ENCODE assay signal across 8 cellular contexts in the genomic region with DNA sequence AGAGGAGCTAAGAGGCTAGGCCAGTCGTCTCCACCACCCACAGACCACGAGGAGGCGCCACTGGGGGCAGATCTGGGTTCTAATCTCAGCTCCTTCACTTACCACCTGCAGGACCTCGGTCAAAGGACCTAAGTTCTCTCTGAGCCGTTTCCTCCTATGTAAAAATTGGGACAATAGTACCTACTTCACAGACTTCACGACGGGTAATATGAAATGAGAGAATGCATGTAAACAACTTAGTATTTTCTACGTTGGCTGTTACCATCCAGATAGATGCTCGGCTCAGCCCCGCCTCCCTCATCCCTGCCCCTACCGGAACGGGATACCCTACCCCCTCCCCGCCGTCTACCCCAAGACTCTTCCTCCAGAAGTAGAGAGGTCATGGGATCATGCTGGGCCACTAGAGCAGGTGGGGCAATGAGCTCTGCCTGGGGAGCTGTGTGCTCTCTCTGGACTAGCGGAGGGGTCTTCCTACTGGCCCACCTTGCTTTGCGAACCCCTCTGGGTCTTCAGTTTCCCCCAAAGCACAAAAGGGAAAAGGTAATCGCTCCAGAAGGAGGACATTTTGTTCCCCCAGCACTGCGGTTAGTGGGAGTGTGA. TPM values are rescaled to one million over a fixed set of nuclear protein-coding genes. Genes with fewer than 3 reads are reported as not detected.
DNase-seq lines count a peak whose midpoint lies in the region; ATAC-seq and TF ChIP-seq lines count a peak whose summit lies in the region.

No MANE protein-coding gene starts in this region.

- DNase-seq in EL (peak; percentile 46), MV-4-11 (lab: John Stamatoyannopoulos, UW) (peak; percentile 24), endothelial cell (ENCODE audit: low spot score) (peak; percentile 45)
- DNase-seq in activated CD8-positive, alpha-beta T cell treated with anti-CD3 and anti-CD28 coated beads for 36 hours: peak; percentile 86
- DNase-seq in stimulated activated naive CD8-positive, alpha-beta T cell treated with anti-CD3 and anti-CD28 coated beads, Interleukin-15, Interleukin-2, amounts not matched to agents 100 U/mL and 50 U/mL, for 24 hours: peak; percentile 83

- H3K27ac Mint-ChIP-seq in activated CD8-positive, alpha-beta T cell treated with anti-CD3 and anti-CD28 coated beads for 36 hours: peak overlapping the region; percentile 91
- peak overlapping the region; percentile 11 for H3K27ac Mint-ChIP-seq in endothelial cell (ENCODE audit: unreplicated experiment)

- ATAC-seq in activated CD8-positive, alpha-beta T cell treated with anti-CD3 and anti-CD28 coated beads for 36 hours: no peak
- ATAC-seq in stimulated activated naive CD8-positive, alpha-beta T cell treated with anti-CD3 and anti-CD28 coated beads, Interleukin-15, Interleukin-2, amounts not matched to agents 100 U/mL and 50 U/mL, for 24 hours: no peak
- no peak for ATAC-seq in HG02571 (IDR thresholded peaks at IDR 0.05; ENCODE audit: unreplicated experiment)
- no peak for ATAC-seq in GM18505 (IDR thresholded peaks at IDR 0.05; ENCODE audit: unreplicated experiment)

- H3K4me3 Mint-ChIP-seq in activated CD8-positive, alpha-beta T cell treated with anti-CD3 and anti-CD28 coated beads for 36 hours: peak overlapping the region; percentile 89
- peak overlapping the region; percentile 88 for H3K4me3 Mint-ChIP-seq in endothelial cell (ENCODE audit: unreplicated experiment)

- peaks cover 80% of the 10 kb centered on the region for H3K4me1 Mint-ChIP-seq in activated CD8-positive, alpha-beta T cell treated with anti-CD3 and anti-CD28 coated beads for 36 hours (ENCODE audit: low read depth)
- peaks cover 16% of the 10 kb centered on the region for H3K4me1 Mint-ChIP-seq in endothelial cell (ENCODE audit: unreplicated experiment)

- no peaks in the 10 kb centered on the region for H3K27me3 Mint-ChIP-seq in activated CD8-positive, alpha-beta T cell treated with anti-CD3 and anti-CD28 coated beads for 36 hours
- H3K27me3 Mint-ChIP-seq in endothelial cell (ENCODE audit: unreplicated experiment): no peaks in the 10 kb centered on the region

- CTCF ChIA-PET in activated CD8-positive, alpha-beta T cell treated with anti-CD3 and anti-CD28 coated beads for 36 hours (lab: Charles Lee): interaction anchor here (0.7 to 37.7 kb wide), 28 partner anchors 10 to 396 kb away, joined by 3 to 592 read pairs (median 6); a partner anchor contains a TSS

- no peaks in the 10 kb centered on the region for H3K9me3 ChIP-seq in mucosa of rectum (ENCODE audit: control insufficient read depth in 2 of 2, low read length in 2 of 2)

- no peaks in the 10 kb centered on the region for H3K27me3 ChIP-seq in mucosa of rectum (ENCODE audit: control insufficient read depth in 2 of 2, insufficient read depth in 2 of 2, low read length in 2 of 2)

- intact Hi-C loops in activated CD8-positive, alpha-beta T cell treated with anti-CD3 and anti-CD28 coated beads for 36 hours (cut with micrococcal nuclease): loop anchor here (1.0 kb wide), 1 partner anchor 129 kb away; no protein-coding TSS in a partner anchor

- peaks cover 42% of the 10 kb centered on the region for H3K36me3 Mint-ChIP-seq in activated CD8-positive, alpha-beta T cell treated with anti-CD3 and anti-CD28 coated beads for 36 hours (ENCODE audit: low read depth)
- H3K36me3 Mint-ChIP-seq in endothelial cell (ENCODE audit: low read depth, unreplicated experiment): peaks cover 4% of the 10 kb centered on the region

- H3K9me3 Mint-ChIP-seq in activated CD8-positive, alpha-beta T cell treated with anti-CD3 and anti-CD28 coated beads for 36 hours: no peaks in the 10 kb centered on the region
- no peaks in the 10 kb centered on the region for H3K9me3 Mint-ChIP-seq in endothelial cell (ENCODE audit: unreplicated experiment)

- no peak for TF ChIP-seq POLR2A in GM18505 (IDR thresholded peaks at IDR 0.05; ENCODE audit: borderline replicate concordance, extremely low read depth, insufficient read depth, insufficient read length)

- peak overlapping the region; percentile 72 to 82 for H3K9ac ChIP-seq in mucosa of rectum (ENCODE audit: low read depth in 1 of 2, low read length in 2 of 2)

- peaks cover 0 to 2% of the 10 kb centered on the region in 2 donors for H3K36me3 ChIP-seq in mucosa of rectum (ENCODE audit: control insufficient read depth in 2 of 2, insufficient read depth in 2 of 2, low read length in 2 of 2)

- peak overlapping the region; percentile 81 to 89 for H3K4me3 ChIP-seq in mucosa of rectum (ENCODE audit: low read length in 2 of 2)

- TF ChIP-seq CTCF in activated CD8-positive, alpha-beta T cell treated with anti-CD3 and anti-CD28 coated beads for 36 hours (IDR thresholded peaks at IDR 0.05): peak; percentile 63
- no peak for TF ChIP-seq CTCF in endothelial cell (IDR thresholded peaks at IDR 0.05; ENCODE audit: unreplicated experiment)

- H3K27ac ChIP-seq in mucosa of rectum (ENCODE audit: low read depth in 2 of 2, low read length in 2 of 2): peak overlapping the region; percentile 63 to 66

- peaks cover 7 to 16% of the 10 kb centered on the region in 2 donors for H3K4me1 ChIP-seq in mucosa of rectum (ENCODE audit: control insufficient read depth in 2 of 2, insufficient read depth in 2 of 2, low read length in 2 of 2)

- POLR2A ChIA-PET in activated CD8-positive, alpha-beta T cell treated with anti-CD3 and anti-CD28 coated beads for 36 hours (lab: Charles Lee): interaction anchor here (0.8 to 12.5 kb wide), 11 partner anchors 9 to 132 kb away, joined by 3 to 129 read pairs (median 4); a partner anchor contains a TSS

RNA-seq across cellular contexts. Expression of a gene that starts 0.5 kb away (rescaled TPM):
- total RNA-seq in activated CD8-positive, alpha-beta T cell treated with anti-CD3 and anti-CD28 coated beads for 36 hours: 10 to 100 TPM; 82.4 to 88.3 TPM
- total RNA-seq in endothelial cell (ENCODE audit: unreplicated experiment): 59.5 TPM

RNA-seq across cellular contexts. Expression of a gene that starts 43.4 kb away (rescaled TPM):
- total RNA-seq in activated CD8-positive, alpha-beta T cell treated with anti-CD3 and anti-CD28 coated beads for 36 hours: 10 to 100 TPM; 34.1 to 35.0 TPM
- total RNA-seq in endothelial cell (ENCODE audit: unreplicated experiment): 51.6 TPM

RNA-seq across cellular contexts. Expression of a gene that starts 54.3 kb away (rescaled TPM):
- total RNA-seq in activated CD8-positive, alpha-beta T cell treated with anti-CD3 and anti-CD28 coated beads for 36 hours: under 1 TPM; 0.31 to 0.61 TPM
- 64.0 TPM for total RNA-seq in endothelial cell (ENCODE audit: unreplicated experiment)

Comparison
In these comparisons a context has a peak if more than half of its experiments do, and no peak if none do; other contexts are left out.
1. DNase-seq: peak in every context shown above with its lines; median percentile 86 in activated CD8-positive, alpha-beta T cell treated with anti-CD3 and anti-CD28 coated beads for 36 hours; 83 in stimulated activated naive CD8-positive, alpha-beta T cell treated with anti-CD3 and anti-CD28 coated beads, Interleukin-15, Interleukin-2, amounts not matched to agents 100 U/mL and 50 U/mL, for 24 hours; 46 in EL; 45 in endothelial cell; 24 in MV-4-11.
2. RNA of a gene that starts 54.3 kb away (total RNA-seq): 64.0 TPM in endothelial cell (single experiment); 0.31 to 0.61 TPM in activated CD8-positive, alpha-beta T cell treated with anti-CD3 and anti-CD28 coated beads for 36 hours; every median in the first group is over 10 times any median in the second.